ENCODE assay signal across 7 cellular contexts in genomic region chr17:61744804-61745203, GRCh38.
"Had no signal": no experiment of that assay in that cellular context is flagged by ENCODE, and none has a peak within 500 bp of the region (broad histone marks: within the 10 kb centered on the region; RNA-seq: fewer than 3 reads in every experiment).

No MANE protein-coding gene starts in this region.

- H3K4me3 Mint-ChIP-seq: GM23338, H9, IgD-negative memory B cell had no signal

- H3K4me2 ChIP-seq: GM23338 had no signal

- H3K27ac ChIP-seq: HL-60 had no signal

- H3K27me3 Mint-ChIP-seq: IgD-negative memory B cell had no signal

- H3K27ac Mint-ChIP-seq: GM23338, IgD-negative memory B cell had no signal

- H3K4me3 ChIP-seq: GM23338 had no signal

- H2AFZ ChIP-seq: GM23338 had no signal

- H3K4me1 Mint-ChIP-seq: GM23338, H9 had no signal

- ATAC-seq: GM23338, HepG2 had no signal

- DNase-seq: H9, HCEC 1CT, KBM-7 had no signal
